In the genomic region with DNA sequence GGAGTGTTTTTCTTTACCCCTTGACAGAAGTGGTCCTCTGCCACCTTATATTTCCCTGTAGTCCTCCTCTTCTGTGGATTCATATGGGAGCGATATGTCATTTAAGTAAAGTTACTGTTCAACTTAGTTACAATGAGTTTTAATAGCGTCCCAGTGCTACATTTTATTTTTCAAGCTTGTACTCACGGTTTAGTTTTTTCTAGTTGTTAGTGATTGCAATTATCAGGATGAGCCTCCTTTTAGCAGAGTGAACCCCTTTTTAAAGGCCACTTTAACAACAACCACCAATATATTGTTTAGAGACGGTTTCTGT, we compare ENCODE assay signal across 2 cellular contexts.
TF ChIP-seq lines count a peak whose summit lies in the region.

No MANE protein-coding gene starts in this region.

TF ChIP-seq in SK-N-SH, 30 proteins besides CTCF, POLR2A, EP300 and RAD21 (continued from another document):
- no peak for TF ChIP-seq SIN3A (IDR thresholded peaks at IDR 0.05; ENCODE audit: borderline replicate concordance, low read depth, low read length)
- TF ChIP-seq ELF1 (IDR thresholded peaks at IDR 0.05), result no peak
- no peak for TF ChIP-seq FOSL2 (IDR thresholded peaks at IDR 0.05; ENCODE audit: borderline replicate concordance, low read depth)
- TF ChIP-seq MAX (IDR thresholded peaks at IDR 0.05; ENCODE audit: low read depth), result no peak
- no peak for TF ChIP-seq NRF1 (IDR thresholded peaks at IDR 0.05; ENCODE audit: low read depth, low read length)
- no peak for TF ChIP-seq SMC3 (IDR thresholded peaks at IDR 0.05; ENCODE audit: low read depth, low read length)
- no peak for TF ChIP-seq PBX3 (IDR thresholded peaks at IDR 0.05)
- no peak for TF ChIP-seq TCF12 (IDR thresholded peaks at IDR 0.05)
- no peak for TF ChIP-seq TAF1 (IDR thresholded peaks at IDR 0.05; ENCODE audit: borderline replicate concordance, low read depth, low read length)
- TF ChIP-seq RXRA (IDR thresholded peaks at IDR 0.05; ENCODE audit: borderline replicate concordance, low read depth), result no peak
- TF ChIP-seq RCOR1 (IDR thresholded peaks at IDR 0.05; ENCODE audit: low read length), result no peak
- no peak for TF ChIP-seq GABPA (IDR thresholded peaks at IDR 0.05; ENCODE audit: low read depth)

TF ChIP-seq in SK-N-SH treated with all-trans-retinoic acid at 6 μM for 48 hours, 23 proteins besides CTCF, POLR2A, EP300 and RAD21 (continued from another document):
- TF ChIP-seq, protein P1, sequence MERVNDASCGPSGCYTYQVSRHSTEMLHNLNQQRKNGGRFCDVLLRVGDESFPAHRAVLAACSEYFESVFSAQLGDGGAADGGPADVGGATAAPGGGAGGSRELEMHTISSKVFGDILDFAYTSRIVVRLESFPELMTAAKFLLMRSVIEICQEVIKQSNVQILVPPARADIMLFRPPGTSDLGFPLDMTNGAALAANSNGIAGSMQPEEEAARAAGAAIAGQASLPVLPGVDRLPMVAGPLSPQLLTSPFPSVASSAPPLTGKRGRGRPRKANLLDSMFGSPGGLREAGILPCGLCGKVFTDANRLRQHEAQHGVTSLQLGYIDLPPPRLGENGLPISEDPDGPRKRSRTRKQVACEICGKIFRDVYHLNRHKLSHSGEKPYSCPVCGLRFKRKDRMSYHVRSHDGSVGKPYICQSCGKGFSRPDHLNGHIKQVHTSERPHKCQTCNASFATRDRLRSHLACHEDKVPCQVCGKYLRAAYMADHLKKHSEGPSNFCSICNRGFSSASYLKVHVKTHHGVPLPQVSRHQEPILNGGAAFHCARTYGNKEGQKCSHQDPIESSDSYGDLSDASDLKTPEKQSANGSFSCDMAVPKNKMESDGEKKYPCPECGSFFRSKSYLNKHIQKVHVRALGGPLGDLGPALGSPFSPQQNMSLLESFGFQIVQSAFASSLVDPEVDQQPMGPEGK (CRISPR knock-in tag; IDR thresholded peaks at IDR 0.05; ENCODE audit: borderline replicate concordance), result no peak
